13 cellular contexts compared by ENCODE assay signal in genomic region chr6:145699462-145699861, GRCh38. TPM values are rescaled to one million over a fixed set of nuclear protein-coding genes. Genes with fewer than 3 reads are reported as not detected.
DNase-seq lines count a peak whose midpoint lies in the region; TF ChIP-seq lines count a peak whose summit lies in the region.
"Had no signal": no experiment of that assay in that cellular context is flagged by ENCODE, and none has a peak within 500 bp of the region (broad histone marks: within the 10 kb centered on the region; RNA-seq: fewer than 3 reads in every experiment).

No MANE protein-coding gene starts in this region.

- TF ChIP-seq CTCF in choroid plexus epithelial cell (conservative IDR thresholded peaks at IDR 0.05; ENCODE audit: low read depth, low read length), result no peak

- DNase-seq in AG08395 (ENCODE audit: low spot score) (peak; percentile 43), M059J (ENCODE audit: low read depth) (peak; percentile 81), choroid plexus epithelial cell (ENCODE audit: low read depth) (peak; percentile 77), kidney glomerular epithelial cell (lab: John Stamatoyannopoulos, UW) (peak; percentile 70), occipital lobe (lab: John Stamatoyannopoulos, UW) (no peak), NCI-H146 treated with DMSO at 0.1 percent for 48 hours (lab: John Stamatoyannopoulos, UW; ENCODE audit: unreplicated experiment) (no peak)
- no peak for DNase-seq in activated CD8-positive, alpha-beta memory T cell treated with anti-CD3 and anti-CD28 coated beads for 24 hours
- DNase-seq in stimulated activated CD4-positive, alpha-beta T cell treated with anti-CD3 and anti-CD28 coated beads, Interleukin-2, amount 100 ng/mL, for 24 hours, result no peak
- DNase-seq: activated CD8-positive, alpha-beta memory T cell treated with anti-CD3 and anti-CD28 coated beads, Interleukin-2, amount 10 ng/mL, durations not matched to agents 7 days and 5 days; activated naive CD4-positive, alpha-beta T cell treated with anti-CD3 and anti-CD28 coated beads for 36 hours; DMS153; NCI-H1417; NCI-H2227 treated with DMSO at 0.1 percent for 48 hours had no signal

- H3K4me3 ChIP-seq in choroid plexus epithelial cell (ENCODE audit: low read depth, low read length), result no peak overlapping the region

RNA-seq across cellular contexts. Expression of gene EPM2A, which starts 35.9 kb away (rescaled TPM):
- total RNA-seq in M059J (2014; rRNA removed; shearing (Covaris generic)), result 5.7 and 10.0 TPM in 2 replicates
- 18.6 TPM for total RNA-seq in occipital lobe

Comparison
In these comparisons a context has a peak if more than half of its experiments do, and no peak if none do; other contexts are left out.
1. DNase-seq: peak in AG08395 (single experiment), M059J (single experiment), choroid plexus epithelial cell (single experiment) and kidney glomerular epithelial cell (single experiment); none in occipital lobe (single experiment), activated CD8-positive, alpha-beta memory T cell treated with anti-CD3 and anti-CD28 coated beads for 24 hours (single experiment), stimulated activated CD4-positive, alpha-beta T cell treated with anti-CD3 and anti-CD28 coated beads, Interleukin-2, amount 100 ng/mL, for 24 hours (0 of 2) and NCI-H146 treated with DMSO at 0.1 percent for 48 hours (single experiment).